Comparison of ENCODE assay signal across 2 cellular contexts in genomic region chr11:48342505-48342904, GRCh38. TPM values are rescaled to one million over a fixed set of nuclear protein-coding genes. Genes with fewer than 3 reads are reported as not detected.
"Had no signal": no experiment of that assay in that cellular context is flagged by ENCODE, and none has a peak within 500 bp of the region (broad histone marks: within the 10 kb centered on the region; RNA-seq: fewer than 3 reads in every experiment).

No MANE protein-coding gene starts in this region.

RNA-seq across cellular contexts. Expression of gene OR4C3, which starts 17.8 kb away (rescaled TPM):
- total RNA-seq: G401, GM12878 had no signal
- polyA plus RNA-seq: GM12878 had no signal

RNA-seq across cellular contexts. Expression of gene OR4C5, which starts 23.8 kb away (rescaled TPM):
- total RNA-seq: G401, GM12878 had no signal
- polyA plus RNA-seq: GM12878 had no signal

RNA-seq across cellular contexts. Expression of gene OR4S1, which starts 36.5 kb away (rescaled TPM):
- total RNA-seq: G401, GM12878 had no signal
- polyA plus RNA-seq: GM12878 had no signal
